Comparison of ENCODE assay signal across 8 cellular contexts in genomic region chr2:186641807-186642321, GRCh38. TPM values are rescaled to one million over a fixed set of nuclear protein-coding genes. Genes with fewer than 3 reads are reported as not detected.
DNase-seq lines count a peak whose midpoint lies in the region; ATAC-seq and TF ChIP-seq lines count a peak whose summit lies in the region.

No MANE protein-coding gene starts in this region.

- H4K20me1 ChIP-seq in osteoblast (ENCODE audit: insufficient read depth, low read length): no peaks in the 10 kb centered on the region

- intact Hi-C loops in activated CD4-positive, alpha-beta memory T cell treated with anti-CD3 and anti-CD28 coated beads for 36 hours (cut with micrococcal nuclease): loop anchor here (1.0 to 5.0 kb wide), 5 partner anchors 52 to 945 kb away; partner anchors contain the start of genes ITGAV and ZC3H15

- H3K79me2 ChIP-seq in osteoblast (ENCODE audit: insufficient read depth, low read length): no peaks in the 10 kb centered on the region

- H3K4me3 ChIP-seq in fibroblast of villous mesenchyme (ENCODE audit: low read depth, low read length) (no peak overlapping the region), osteoblast (ENCODE audit: insufficient read depth, low read length) (no peak overlapping the region)

- H3K9me3 ChIP-seq in osteoblast (ENCODE audit: low read depth, low read length): no peaks in the 10 kb centered on the region

- no peaks in the 10 kb centered on the region for H3K27me3 ChIP-seq in osteoblast (ENCODE audit: insufficient read depth, low read length)

- no peak overlapping the region for H3K4me3 Mint-ChIP-seq in activated CD4-positive, alpha-beta memory T cell treated with anti-CD3 and anti-CD28 coated beads for 36 hours

- H3K4me2 ChIP-seq in osteoblast (ENCODE audit: insufficient read depth, low read length): no peak overlapping the region

- no peak overlapping the region for H3K27ac ChIP-seq in osteoblast (ENCODE audit: low read depth, low read length)

- no peak overlapping the region for H3K27ac Mint-ChIP-seq in activated CD4-positive, alpha-beta memory T cell treated with anti-CD3 and anti-CD28 coated beads for 36 hours

- peaks cover 16% of the 10 kb centered on the region for H3K36me3 Mint-ChIP-seq in activated CD4-positive, alpha-beta memory T cell treated with anti-CD3 and anti-CD28 coated beads for 36 hours

- peaks cover 66% of the 10 kb centered on the region for H3K36me3 ChIP-seq in osteoblast (ENCODE audit: insufficient read depth, low read length)

- CTCF ChIA-PET in activated CD4-positive, alpha-beta memory T cell treated with anti-CD3 and anti-CD28 coated beads for 36 hours (lab: Charles Lee): interaction anchor here (0.6 to 6.4 kb wide), 11 partner anchors 10 to 1433 kb away, joined by 3 to 95 read pairs (median 3); partner anchors contain the start of genes ITGAV and ZC3H15

- POLR2A ChIA-PET in activated CD4-positive, alpha-beta memory T cell treated with anti-CD3 and anti-CD28 coated beads for 36 hours (lab: Charles Lee): interaction anchor here (0.6 to 2.6 kb wide), 2 partner anchors 33 to 52 kb away, joined by 4 to 12 read pairs; partner anchors contain the start of gene ITGAV

- no peak overlapping the region for H2AFZ ChIP-seq in osteoblast (ENCODE audit: low read length)

- TF ChIP-seq CTCF in fibroblast of villous mesenchyme (IDR thresholded peaks at IDR 0.05; ENCODE audit: insufficient read depth, low read depth, low read length) (peak; percentile 69), osteoblast (IDR thresholded peaks at IDR 0.05; ENCODE audit: extremely low read depth, low read depth, low read length) (peak; percentile 79)

- peak; percentile 31 for DNase-seq in ELF-1 (ENCODE audit: low read depth, low spot score)
- DNase-seq in NCI-H226: peak; percentile 64
- peak; percentile 43 for DNase-seq in activated CD4-positive, alpha-beta memory T cell treated with anti-CD3 and anti-CD28 coated beads for 36 hours
- DNase-seq in fibroblast of villous mesenchyme (ENCODE audit: low read depth): peak; percentile 74
- peak; percentile 44 for DNase-seq in osteoblast (ENCODE audit: insufficient read length, low spot score, missing footprints)
- DNase-seq in ecto neural progenitor cell (ENCODE audit: low spot score): no peak

- peaks cover 21% of the 10 kb centered on the region for H3K4me1 Mint-ChIP-seq in activated CD4-positive, alpha-beta memory T cell treated with anti-CD3 and anti-CD28 coated beads for 36 hours (ENCODE audit: low read depth)

- peaks cover 19% of the 10 kb centered on the region for H3K4me1 ChIP-seq in osteoblast (ENCODE audit: insufficient read depth, low read length)

- no peaks in the 10 kb centered on the region for H3K27me3 Mint-ChIP-seq in activated CD4-positive, alpha-beta memory T cell treated with anti-CD3 and anti-CD28 coated beads for 36 hours

- ATAC-seq in GM19397 (IDR thresholded peaks at IDR 0.05; ENCODE audit: unreplicated experiment) (peak; percentile 82), HG03280 (IDR thresholded peaks at IDR 0.05; ENCODE audit: unreplicated experiment) (peak; percentile 84)

- no peaks in the 10 kb centered on the region for H3K9me3 Mint-ChIP-seq in activated CD4-positive, alpha-beta memory T cell treated with anti-CD3 and anti-CD28 coated beads for 36 hours

RNA-seq across cellular contexts. Expression of gene FAM171B, which starts 52.0 kb away (rescaled TPM):
- total RNA-seq in activated CD4-positive, alpha-beta memory T cell treated with anti-CD3 and anti-CD28 coated beads for 36 hours: under 1 TPM; 0.48 to 0.68 TPM
- total RNA-seq in fibroblast of villous mesenchyme: 20.0 and 29.4 TPM in 2 replicates
- 40.5 and 46.9 TPM in 2 replicates for total RNA-seq in osteoblast

RNA-seq across cellular contexts. Expression of gene ITGAV, which starts 52.0 kb away (rescaled TPM):
- total RNA-seq in activated CD4-positive, alpha-beta memory T cell treated with anti-CD3 and anti-CD28 coated beads for 36 hours: 1 to 10 TPM; 8.9 to 9.9 TPM
- total RNA-seq in fibroblast of villous mesenchyme: 260 and 417 TPM in 2 replicates
- 311 and 354 TPM in 2 replicates for total RNA-seq in osteoblast

Comparison
In these comparisons a context has a peak if more than half of its experiments do, and no peak if none do; other contexts are left out.
1. RNA of gene FAM171B, which starts 52.0 kb away (total RNA-seq): 40.5 to 46.9 TPM in osteoblast and 20.0 to 29.4 TPM in fibroblast of villous mesenchyme; 0.48 to 0.68 TPM in activated CD4-positive, alpha-beta memory T cell treated with anti-CD3 and anti-CD28 coated beads for 36 hours; every median in the first group is over 10 times any median in the second.
2. RNA of gene ITGAV, which starts 52.0 kb away (total RNA-seq): 260 to 417 TPM in fibroblast of villous mesenchyme and 311 to 354 TPM in osteoblast; 8.9 to 9.9 TPM in activated CD4-positive, alpha-beta memory T cell treated with anti-CD3 and anti-CD28 coated beads for 36 hours; every median in the first group is over 10 times any median in the second.